Comparison of ENCODE assay signal across 1 cellular context in the genomic region with DNA sequence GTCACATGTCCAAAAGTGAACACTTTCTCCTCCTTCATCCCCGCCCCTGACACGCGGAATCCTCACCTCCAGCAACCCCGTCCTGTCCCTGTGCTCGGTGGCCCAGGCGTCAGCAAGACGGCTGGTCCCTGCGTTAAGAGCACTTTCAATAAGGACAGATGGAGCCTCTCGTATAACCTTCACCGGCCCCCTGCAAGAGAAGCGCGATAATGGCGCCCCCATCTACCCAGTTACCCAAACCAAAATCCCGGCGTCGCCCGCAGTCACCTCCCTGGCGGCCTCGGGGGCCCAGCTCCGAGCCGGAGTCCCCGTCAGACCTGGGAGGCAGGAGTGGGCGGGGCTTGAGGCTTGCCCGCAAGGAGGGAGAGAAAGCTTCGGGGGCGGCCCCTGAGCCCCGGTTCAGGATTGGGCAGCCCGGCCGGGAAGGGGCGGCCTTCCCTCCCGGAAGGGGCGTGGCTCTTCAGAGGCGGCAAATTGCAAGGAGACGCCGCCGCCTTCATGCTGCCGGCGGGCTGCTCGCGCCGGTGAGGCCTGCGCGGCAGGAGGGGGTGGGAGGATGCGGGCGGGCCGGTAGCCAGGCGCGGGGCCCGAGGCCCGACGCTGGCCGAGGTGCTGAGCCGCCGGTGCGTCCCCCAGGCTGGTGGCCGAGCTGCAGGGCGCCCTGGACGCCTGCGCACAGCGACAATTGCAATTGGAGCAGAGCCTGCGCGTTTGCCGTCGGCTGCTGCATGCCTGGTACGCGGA.
TF ChIP-seq lines count a peak whose summit lies in the region.

A gene with protein sequence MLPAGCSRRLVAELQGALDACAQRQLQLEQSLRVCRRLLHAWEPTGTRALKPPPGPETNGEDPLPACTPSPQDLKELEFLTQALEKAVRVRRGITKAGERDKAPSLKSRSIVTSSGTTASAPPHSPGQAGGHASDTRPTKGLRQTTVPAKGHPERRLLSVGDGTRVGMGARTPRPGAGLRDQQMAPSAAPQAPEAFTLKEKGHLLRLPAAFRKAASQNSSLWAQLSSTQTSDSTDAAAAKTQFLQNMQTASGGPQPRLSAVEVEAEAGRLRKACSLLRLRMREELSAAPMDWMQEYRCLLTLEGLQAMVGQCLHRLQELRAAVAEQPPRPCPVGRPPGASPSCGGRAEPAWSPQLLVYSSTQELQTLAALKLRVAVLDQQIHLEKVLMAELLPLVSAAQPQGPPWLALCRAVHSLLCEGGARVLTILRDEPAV (plus strand): TSS at position 463 of the 744 bp plus-strand sequence. CDS start 36 bp downstream, at position 499.

TF ChIP-seq in K562, 482 proteins besides CTCF, POLR2A, EP300 and RAD21 (continued from another document and continues in another):
- TF ChIP-seq, protein P1, sequence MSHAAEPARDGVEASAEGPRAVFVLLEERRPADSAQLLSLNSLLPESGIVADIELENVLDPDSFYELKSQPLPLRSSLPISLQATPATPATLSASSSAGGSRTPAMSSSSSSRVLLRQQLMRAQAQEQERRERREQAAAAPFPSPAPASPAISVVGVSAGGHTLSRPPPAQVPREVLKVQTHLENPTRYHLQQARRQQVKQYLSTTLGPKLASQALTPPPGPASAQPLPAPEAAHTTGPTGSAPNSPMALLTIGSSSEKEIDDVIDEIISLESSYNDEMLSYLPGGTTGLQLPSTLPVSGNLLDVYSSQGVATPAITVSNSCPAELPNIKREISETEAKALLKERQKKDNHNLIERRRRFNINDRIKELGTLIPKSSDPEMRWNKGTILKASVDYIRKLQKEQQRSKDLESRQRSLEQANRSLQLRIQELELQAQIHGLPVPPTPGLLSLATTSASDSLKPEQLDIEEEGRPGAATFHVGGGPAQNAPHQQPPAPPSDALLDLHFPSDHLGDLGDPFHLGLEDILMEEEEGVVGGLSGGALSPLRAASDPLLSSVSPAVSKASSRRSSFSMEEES (CRISPR knock-in tag; IDR thresholded peaks at IDR 0.05): no peak
- no peak for TF ChIP-seq MAFG (tag; conservative IDR thresholded peaks at IDR 0.05)
- no peak for TF ChIP-seq ESRRA (IDR thresholded peaks at IDR 0.05; ENCODE audit: borderline replicate concordance, low read depth)
- TF ChIP-seq, protein P2, sequence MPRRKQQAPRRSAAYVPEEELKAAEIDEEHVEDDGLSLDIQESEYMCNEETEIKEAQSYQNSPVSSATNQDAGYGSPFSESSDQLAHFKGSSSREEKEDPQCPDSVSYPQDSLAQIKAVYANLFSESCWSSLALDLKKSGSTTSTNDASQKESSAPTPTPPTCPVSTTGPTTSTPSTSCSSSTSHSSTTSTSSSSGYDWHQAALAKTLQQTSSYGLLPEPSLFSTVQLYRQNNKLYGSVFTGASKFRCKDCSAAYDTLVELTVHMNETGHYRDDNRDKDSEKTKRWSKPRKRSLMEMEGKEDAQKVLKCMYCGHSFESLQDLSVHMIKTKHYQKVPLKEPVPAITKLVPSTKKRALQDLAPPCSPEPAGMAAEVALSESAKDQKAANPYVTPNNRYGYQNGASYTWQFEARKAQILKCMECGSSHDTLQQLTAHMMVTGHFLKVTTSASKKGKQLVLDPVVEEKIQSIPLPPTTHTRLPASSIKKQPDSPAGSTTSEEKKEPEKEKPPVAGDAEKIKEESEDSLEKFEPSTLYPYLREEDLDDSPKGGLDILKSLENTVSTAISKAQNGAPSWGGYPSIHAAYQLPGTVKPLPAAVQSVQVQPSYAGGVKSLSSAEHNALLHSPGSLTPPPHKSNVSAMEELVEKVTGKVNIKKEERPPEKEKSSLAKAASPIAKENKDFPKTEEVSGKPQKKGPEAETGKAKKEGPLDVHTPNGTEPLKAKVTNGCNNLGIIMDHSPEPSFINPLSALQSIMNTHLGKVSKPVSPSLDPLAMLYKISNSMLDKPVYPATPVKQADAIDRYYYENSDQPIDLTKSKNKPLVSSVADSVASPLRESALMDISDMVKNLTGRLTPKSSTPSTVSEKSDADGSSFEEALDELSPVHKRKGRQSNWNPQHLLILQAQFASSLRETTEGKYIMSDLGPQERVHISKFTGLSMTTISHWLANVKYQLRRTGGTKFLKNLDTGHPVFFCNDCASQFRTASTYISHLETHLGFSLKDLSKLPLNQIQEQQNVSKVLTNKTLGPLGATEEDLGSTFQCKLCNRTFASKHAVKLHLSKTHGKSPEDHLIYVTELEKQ (CRISPR knock-in tag; IDR thresholded peaks at IDR 0.05): no peak
- TF ChIP-seq, protein P3, sequence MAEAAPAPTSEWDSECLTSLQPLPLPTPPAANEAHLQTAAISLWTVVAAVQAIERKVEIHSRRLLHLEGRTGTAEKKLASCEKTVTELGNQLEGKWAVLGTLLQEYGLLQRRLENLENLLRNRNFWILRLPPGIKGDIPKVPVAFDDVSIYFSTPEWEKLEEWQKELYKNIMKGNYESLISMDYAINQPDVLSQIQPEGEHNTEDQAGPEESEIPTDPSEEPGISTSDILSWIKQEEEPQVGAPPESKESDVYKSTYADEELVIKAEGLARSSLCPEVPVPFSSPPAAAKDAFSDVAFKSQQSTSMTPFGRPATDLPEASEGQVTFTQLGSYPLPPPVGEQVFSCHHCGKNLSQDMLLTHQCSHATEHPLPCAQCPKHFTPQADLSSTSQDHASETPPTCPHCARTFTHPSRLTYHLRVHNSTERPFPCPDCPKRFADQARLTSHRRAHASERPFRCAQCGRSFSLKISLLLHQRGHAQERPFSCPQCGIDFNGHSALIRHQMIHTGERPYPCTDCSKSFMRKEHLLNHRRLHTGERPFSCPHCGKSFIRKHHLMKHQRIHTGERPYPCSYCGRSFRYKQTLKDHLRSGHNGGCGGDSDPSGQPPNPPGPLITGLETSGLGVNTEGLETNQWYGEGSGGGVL (CRISPR knock-in tag; IDR thresholded peaks at IDR 0.05): no peak
- no peak for TF ChIP-seq NCOR1 (IDR thresholded peaks at IDR 0.05)
- TF ChIP-seq MCM2 (IDR thresholded peaks at IDR 0.05; ENCODE audit: low read depth): no peak
- no peak for TF ChIP-seq ZNF444 (CRISPR knock-in tag; IDR thresholded peaks at IDR 0.05)
- TF ChIP-seq BHLHE40 (IDR thresholded peaks at IDR 0.05; ENCODE audit: low read length): no peak
- no peak for TF ChIP-seq MTA3 (IDR thresholded peaks at IDR 0.05; ENCODE audit: borderline replicate concordance)
- no peak for TF ChIP-seq ZKSCAN8 (CRISPR knock-in tag; IDR thresholded peaks at IDR 0.05)
- no peak for TF ChIP-seq SAFB2 (IDR thresholded peaks at IDR 0.05; ENCODE audit: borderline replicate concordance, low read depth, low read length, severe bottlenecking)
- TF ChIP-seq TBL1XR1 (IDR thresholded peaks at IDR 0.05; ENCODE audit: low read length in 2 of 2): no peak
- no peak for TF ChIP-seq RBM22 (IDR thresholded peaks at IDR 0.05; ENCODE audit: low read depth, low read length, poor library complexity, severe bottlenecking)
- TF ChIP-seq, protein P4, sequence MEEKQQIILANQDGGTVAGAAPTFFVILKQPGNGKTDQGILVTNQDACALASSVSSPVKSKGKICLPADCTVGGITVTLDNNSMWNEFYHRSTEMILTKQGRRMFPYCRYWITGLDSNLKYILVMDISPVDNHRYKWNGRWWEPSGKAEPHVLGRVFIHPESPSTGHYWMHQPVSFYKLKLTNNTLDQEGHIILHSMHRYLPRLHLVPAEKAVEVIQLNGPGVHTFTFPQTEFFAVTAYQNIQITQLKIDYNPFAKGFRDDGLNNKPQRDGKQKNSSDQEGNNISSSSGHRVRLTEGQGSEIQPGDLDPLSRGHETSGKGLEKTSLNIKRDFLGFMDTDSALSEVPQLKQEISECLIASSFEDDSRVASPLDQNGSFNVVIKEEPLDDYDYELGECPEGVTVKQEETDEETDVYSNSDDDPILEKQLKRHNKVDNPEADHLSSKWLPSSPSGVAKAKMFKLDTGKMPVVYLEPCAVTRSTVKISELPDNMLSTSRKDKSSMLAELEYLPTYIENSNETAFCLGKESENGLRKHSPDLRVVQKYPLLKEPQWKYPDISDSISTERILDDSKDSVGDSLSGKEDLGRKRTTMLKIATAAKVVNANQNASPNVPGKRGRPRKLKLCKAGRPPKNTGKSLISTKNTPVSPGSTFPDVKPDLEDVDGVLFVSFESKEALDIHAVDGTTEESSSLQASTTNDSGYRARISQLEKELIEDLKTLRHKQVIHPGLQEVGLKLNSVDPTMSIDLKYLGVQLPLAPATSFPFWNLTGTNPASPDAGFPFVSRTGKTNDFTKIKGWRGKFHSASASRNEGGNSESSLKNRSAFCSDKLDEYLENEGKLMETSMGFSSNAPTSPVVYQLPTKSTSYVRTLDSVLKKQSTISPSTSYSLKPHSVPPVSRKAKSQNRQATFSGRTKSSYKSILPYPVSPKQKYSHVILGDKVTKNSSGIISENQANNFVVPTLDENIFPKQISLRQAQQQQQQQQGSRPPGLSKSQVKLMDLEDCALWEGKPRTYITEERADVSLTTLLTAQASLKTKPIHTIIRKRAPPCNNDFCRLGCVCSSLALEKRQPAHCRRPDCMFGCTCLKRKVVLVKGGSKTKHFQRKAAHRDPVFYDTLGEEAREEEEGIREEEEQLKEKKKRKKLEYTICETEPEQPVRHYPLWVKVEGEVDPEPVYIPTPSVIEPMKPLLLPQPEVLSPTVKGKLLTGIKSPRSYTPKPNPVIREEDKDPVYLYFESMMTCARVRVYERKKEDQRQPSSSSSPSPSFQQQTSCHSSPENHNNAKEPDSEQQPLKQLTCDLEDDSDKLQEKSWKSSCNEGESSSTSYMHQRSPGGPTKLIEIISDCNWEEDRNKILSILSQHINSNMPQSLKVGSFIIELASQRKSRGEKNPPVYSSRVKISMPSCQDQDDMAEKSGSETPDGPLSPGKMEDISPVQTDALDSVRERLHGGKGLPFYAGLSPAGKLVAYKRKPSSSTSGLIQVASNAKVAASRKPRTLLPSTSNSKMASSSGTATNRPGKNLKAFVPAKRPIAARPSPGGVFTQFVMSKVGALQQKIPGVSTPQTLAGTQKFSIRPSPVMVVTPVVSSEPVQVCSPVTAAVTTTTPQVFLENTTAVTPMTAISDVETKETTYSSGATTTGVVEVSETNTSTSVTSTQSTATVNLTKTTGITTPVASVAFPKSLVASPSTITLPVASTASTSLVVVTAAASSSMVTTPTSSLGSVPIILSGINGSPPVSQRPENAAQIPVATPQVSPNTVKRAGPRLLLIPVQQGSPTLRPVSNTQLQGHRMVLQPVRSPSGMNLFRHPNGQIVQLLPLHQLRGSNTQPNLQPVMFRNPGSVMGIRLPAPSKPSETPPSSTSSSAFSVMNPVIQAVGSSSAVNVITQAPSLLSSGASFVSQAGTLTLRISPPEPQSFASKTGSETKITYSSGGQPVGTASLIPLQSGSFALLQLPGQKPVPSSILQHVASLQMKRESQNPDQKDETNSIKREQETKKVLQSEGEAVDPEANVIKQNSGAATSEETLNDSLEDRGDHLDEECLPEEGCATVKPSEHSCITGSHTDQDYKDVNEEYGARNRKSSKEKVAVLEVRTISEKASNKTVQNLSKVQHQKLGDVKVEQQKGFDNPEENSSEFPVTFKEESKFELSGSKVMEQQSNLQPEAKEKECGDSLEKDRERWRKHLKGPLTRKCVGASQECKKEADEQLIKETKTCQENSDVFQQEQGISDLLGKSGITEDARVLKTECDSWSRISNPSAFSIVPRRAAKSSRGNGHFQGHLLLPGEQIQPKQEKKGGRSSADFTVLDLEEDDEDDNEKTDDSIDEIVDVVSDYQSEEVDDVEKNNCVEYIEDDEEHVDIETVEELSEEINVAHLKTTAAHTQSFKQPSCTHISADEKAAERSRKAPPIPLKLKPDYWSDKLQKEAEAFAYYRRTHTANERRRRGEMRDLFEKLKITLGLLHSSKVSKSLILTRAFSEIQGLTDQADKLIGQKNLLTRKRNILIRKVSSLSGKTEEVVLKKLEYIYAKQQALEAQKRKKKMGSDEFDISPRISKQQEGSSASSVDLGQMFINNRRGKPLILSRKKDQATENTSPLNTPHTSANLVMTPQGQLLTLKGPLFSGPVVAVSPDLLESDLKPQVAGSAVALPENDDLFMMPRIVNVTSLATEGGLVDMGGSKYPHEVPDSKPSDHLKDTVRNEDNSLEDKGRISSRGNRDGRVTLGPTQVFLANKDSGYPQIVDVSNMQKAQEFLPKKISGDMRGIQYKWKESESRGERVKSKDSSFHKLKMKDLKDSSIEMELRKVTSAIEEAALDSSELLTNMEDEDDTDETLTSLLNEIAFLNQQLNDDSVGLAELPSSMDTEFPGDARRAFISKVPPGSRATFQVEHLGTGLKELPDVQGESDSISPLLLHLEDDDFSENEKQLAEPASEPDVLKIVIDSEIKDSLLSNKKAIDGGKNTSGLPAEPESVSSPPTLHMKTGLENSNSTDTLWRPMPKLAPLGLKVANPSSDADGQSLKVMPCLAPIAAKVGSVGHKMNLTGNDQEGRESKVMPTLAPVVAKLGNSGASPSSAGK (IDR thresholded peaks at IDR 0.05): peak; percentile 79
- TF ChIP-seq ZNF778 (CRISPR knock-in tag; IDR thresholded peaks at IDR 0.05): no peak
- TF ChIP-seq, protein P5, sequence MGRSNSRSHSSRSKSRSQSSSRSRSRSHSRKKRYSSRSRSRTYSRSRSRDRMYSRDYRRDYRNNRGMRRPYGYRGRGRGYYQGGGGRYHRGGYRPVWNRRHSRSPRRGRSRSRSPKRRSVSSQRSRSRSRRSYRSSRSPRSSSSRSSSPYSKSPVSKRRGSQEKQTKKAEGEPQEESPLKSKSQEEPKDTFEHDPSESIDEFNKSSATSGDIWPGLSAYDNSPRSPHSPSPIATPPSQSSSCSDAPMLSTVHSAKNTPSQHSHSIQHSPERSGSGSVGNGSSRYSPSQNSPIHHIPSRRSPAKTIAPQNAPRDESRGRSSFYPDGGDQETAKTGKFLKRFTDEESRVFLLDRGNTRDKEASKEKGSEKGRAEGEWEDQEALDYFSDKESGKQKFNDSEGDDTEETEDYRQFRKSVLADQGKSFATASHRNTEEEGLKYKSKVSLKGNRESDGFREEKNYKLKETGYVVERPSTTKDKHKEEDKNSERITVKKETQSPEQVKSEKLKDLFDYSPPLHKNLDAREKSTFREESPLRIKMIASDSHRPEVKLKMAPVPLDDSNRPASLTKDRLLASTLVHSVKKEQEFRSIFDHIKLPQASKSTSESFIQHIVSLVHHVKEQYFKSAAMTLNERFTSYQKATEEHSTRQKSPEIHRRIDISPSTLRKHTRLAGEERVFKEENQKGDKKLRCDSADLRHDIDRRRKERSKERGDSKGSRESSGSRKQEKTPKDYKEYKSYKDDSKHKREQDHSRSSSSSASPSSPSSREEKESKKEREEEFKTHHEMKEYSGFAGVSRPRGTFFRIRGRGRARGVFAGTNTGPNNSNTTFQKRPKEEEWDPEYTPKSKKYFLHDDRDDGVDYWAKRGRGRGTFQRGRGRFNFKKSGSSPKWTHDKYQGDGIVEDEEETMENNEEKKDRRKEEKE (IDR thresholded peaks at IDR 0.05; ENCODE audit: borderline replicate concordance in 1 of 2, control insufficient read depth in 1 of 2, low read depth in 2 of 2, low read length in 1 of 2): no peak
- TF ChIP-seq, protein P6, sequence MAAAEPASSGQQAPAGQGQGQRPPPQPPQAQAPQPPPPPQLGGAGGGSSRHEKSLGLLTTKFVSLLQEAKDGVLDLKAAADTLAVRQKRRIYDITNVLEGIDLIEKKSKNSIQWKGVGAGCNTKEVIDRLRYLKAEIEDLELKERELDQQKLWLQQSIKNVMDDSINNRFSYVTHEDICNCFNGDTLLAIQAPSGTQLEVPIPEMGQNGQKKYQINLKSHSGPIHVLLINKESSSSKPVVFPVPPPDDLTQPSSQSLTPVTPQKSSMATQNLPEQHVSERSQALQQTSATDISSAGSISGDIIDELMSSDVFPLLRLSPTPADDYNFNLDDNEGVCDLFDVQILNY (CRISPR knock-in tag; IDR thresholded peaks at IDR 0.05): no peak
- no peak for TF ChIP-seq ARID2 (IDR thresholded peaks at IDR 0.05)
- 0 out of 2 replicates have a peak, but pooled peaks have one; percentile 33 for TF ChIP-seq DPF2 (IDR thresholded peaks at IDR 0.05)
